1 cellular context compared by ENCODE assay signal in the genomic region with DNA sequence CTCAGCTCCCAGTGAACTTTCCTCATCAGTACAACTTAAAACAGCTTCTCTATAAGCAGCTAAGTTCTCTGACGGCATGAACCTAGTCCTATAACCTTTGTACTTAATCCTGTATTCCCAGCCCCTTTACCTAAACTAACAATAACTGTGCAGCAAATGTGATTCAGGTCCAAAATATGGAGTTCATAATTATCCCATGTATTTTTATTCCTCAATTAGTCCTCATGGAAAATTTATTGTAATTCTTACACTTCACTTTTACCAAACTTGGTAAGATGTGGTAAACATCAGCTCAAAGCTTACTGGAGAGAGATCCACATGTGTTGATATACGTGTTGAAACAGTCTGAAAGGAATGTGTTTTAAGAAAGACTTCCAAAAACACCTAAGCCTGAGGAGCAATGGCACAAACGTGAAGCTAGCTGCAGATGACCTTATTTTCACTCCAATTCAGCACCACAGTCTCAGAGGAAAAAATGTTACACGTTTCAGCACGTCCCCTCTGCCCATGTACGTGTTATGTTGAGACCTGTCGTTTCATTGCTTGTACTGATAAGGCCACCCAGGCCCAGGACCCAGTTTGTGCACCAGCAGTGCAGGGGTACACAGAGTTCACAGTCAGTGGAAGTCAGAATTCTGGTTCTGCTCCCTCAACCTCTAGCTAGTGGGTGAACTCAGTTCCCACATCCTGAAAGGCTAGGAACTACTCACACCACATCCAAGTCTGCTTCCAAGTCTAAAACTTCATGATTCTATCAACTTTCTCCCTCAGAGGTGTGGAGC.
A peak's percentile ranks its signal among the peaks of the same experiment; 100 is the strongest.
TF ChIP-seq lines count a peak whose summit lies in the region.

No MANE protein-coding gene starts in this region.

TF ChIP-seq in HepG2, 621 proteins besides CTCF, POLR2A, EP300 and RAD21 (continued from another document and continues in another):
- TF ChIP-seq KIAA2018 (CRISPR knock-in tag; IDR thresholded peaks at IDR 0.05; ENCODE audit: borderline replicate concordance) (0 out of 2 replicates have a peak, but pooled peaks have one; percentile 57), ZNF788 (CRISPR knock-in tag; IDR thresholded peaks at IDR 0.05; ENCODE audit: borderline replicate concordance) (peak; percentile 31; the same call in 1 of the 2 replicates), HNF4G (IDR thresholded peaks at IDR 0.05; ENCODE audit: borderline replicate concordance, low read depth, low read length) (0 out of 2 replicates have a peak, but pooled peaks have one; percentile 58), HNF4G (CRISPR knock-in tag; IDR thresholded peaks at IDR 0.05; ENCODE audit: borderline replicate concordance, low read depth) (peak; percentile 85; the same call in 1 of the 2 replicates), SAP130 (CRISPR knock-in tag; IDR thresholded peaks at IDR 0.05; ENCODE audit: low read depth) (peak; percentile 60), ARHGAP35 (CRISPR knock-in tag; IDR thresholded peaks at IDR 0.05; ENCODE audit: borderline replicate concordance) (0 out of 2 replicates have a peak, but pooled peaks have one; percentile 48), KLF16 (CRISPR knock-in tag; IDR thresholded peaks at IDR 0.05) (peak in 1 of 2 experiments; percentile 30; a peak in 1 of 4 replicates), JUN (CRISPR knock-in tag; IDR thresholded peaks at IDR 0.05) (0 out of 2 replicates have a peak, but pooled peaks have one; percentile 3), ZNF441 (CRISPR knock-in tag; IDR thresholded peaks at IDR 0.05; ENCODE audit: borderline replicate concordance) (0 out of 2 replicates have a peak, but pooled peaks have one; percentile 50), MLXIP (CRISPR knock-in tag; IDR thresholded peaks at IDR 0.05; ENCODE audit: borderline replicate concordance) (no peak), MXD4 (CRISPR knock-in tag; IDR thresholded peaks at IDR 0.05) (peak; percentile 52; the same call in 1 of the 2 replicates), ZNF605 (CRISPR knock-in tag; IDR thresholded peaks at IDR 0.05) (0 out of 2 replicates have a peak, but pooled peaks have one; percentile 52), ASH2L (IDR thresholded peaks at IDR 0.05; ENCODE audit: insufficient read length, low read depth, low read length) (peak; percentile 78), CREB1 (IDR thresholded peaks at IDR 0.05) (no peak), CREB1 (CRISPR knock-in tag; IDR thresholded peaks at IDR 0.05) (peak; percentile 53; the same call in 1 of the 2 replicates), ZNF720 (CRISPR knock-in tag; IDR thresholded peaks at IDR 0.05) (no peak), SNRNP70 (IDR thresholded peaks at IDR 0.05; ENCODE audit: low read depth, low read length) (no peak), RCOR2 (CRISPR knock-in tag; IDR thresholded peaks at IDR 0.05) (no peak), TOPORS (CRISPR knock-in tag; IDR thresholded peaks at IDR 0.05) (0 out of 2 replicates have a peak, but pooled peaks have one; percentile 43)
- TF ChIP-seq, protein P1, sequence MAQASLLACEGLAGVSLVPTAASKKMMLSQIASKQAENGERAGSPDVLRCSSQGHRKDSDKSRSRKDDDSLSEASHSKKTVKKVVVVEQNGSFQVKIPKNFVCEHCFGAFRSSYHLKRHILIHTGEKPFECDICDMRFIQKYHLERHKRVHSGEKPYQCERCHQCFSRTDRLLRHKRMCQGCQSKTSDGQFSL (CRISPR knock-in tag; IDR thresholded peaks at IDR 0.05): no peak
- TF ChIP-seq, protein P2, sequence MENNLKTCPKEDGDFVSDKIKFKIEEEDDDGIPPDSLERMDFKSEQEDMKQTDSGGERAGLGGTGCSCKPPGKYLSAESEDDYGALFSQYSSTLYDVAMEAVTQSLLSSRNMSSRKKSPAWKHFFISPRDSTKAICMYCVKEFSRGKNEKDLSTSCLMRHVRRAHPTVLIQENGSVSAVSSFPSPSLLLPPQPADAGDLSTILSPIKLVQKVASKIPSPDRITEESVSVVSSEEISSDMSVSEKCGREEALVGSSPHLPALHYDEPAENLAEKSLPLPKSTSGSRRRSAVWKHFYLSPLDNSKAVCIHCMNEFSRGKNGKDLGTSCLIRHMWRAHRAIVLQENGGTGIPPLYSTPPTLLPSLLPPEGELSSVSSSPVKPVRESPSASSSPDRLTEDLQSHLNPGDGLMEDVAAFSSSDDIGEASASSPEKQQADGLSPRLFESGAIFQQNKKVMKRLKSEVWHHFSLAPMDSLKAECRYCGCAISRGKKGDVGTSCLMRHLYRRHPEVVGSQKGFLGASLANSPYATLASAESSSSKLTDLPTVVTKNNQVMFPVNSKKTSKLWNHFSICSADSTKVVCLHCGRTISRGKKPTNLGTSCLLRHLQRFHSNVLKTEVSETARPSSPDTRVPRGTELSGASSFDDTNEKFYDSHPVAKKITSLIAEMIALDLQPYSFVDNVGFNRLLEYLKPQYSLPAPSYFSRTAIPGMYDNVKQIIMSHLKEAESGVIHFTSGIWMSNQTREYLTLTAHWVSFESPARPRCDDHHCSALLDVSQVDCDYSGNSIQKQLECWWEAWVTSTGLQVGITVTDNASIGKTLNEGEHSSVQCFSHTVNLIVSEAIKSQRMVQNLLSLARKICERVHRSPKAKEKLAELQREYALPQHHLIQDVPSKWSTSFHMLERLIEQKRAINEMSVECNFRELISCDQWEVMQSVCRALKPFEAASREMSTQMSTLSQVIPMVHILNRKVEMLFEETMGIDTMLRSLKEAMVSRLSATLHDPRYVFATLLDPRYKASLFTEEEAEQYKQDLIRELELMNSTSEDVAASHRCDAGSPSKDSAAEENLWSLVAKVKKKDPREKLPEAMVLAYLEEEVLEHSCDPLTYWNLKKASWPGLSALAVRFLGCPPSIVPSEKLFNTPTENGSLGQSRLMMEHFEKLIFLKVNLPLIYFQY (CRISPR knock-in tag; IDR thresholded peaks at IDR 0.05; ENCODE audit: borderline replicate concordance): peak; percentile 90; the same call in 1 of the 2 replicates
- TF ChIP-seq, protein P3, sequence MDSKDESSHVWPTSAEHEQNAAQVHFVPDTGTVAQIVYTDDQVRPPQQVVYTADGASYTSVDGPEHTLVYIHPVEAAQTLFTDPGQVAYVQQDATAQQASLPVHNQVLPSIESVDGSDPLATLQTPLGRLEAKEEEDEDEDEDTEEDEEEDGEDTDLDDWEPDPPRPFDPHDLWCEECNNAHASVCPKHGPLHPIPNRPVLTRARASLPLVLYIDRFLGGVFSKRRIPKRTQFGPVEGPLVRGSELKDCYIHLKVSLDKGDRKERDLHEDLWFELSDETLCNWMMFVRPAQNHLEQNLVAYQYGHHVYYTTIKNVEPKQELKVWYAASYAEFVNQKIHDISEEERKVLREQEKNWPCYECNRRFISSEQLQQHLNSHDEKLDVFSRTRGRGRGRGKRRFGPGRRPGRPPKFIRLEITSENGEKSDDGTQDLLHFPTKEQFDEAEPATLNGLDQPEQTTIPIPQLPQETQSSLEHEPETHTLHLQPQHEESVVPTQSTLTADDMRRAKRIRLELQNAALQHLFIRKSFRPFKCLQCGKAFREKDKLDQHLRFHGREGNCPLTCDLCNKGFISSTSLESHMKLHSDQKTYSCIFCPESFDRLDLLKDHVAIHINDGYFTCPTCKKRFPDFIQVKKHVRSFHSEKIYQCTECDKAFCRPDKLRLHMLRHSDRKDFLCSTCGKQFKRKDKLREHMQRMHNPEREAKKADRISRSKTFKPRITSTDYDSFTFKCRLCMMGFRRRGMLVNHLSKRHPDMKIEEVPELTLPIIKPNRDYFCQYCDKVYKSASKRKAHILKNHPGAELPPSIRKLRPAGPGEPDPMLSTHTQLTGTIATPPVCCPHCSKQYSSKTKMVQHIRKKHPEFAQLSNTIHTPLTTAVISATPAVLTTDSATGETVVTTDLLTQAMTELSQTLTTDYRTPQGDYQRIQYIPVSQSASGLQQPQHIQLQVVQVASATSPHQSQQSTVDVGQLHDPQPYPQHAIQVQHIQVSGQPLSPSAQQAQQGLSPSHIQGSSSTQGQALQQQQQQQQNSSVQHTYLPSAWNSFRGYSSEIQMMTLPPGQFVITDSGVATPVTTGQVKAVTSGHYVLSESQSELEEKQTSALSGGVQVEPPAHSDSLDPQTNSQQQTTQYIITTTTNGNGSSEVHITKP (CRISPR knock-in tag; IDR thresholded peaks at IDR 0.05; ENCODE audit: low read depth): 0 out of 2 replicates have a peak, but pooled peaks have one; percentile 18
- TF ChIP-seq, protein P4, sequence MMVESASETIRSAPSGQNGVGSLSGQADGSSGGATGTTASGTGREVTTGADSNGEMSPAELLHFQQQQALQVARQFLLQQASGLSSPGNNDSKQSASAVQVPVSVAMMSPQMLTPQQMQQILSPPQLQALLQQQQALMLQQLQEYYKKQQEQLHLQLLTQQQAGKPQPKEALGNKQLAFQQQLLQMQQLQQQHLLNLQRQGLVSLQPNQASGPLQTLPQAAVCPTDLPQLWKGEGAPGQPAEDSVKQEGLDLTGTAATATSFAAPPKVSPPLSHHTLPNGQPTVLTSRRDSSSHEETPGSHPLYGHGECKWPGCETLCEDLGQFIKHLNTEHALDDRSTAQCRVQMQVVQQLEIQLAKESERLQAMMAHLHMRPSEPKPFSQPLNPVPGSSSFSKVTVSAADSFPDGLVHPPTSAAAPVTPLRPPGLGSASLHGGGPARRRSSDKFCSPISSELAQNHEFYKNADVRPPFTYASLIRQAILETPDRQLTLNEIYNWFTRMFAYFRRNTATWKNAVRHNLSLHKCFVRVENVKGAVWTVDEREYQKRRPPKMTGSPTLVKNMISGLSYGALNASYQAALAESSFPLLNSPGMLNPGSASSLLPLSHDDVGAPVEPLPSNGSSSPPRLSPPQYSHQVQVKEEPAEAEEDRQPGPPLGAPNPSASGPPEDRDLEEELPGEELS (CRISPR knock-in tag; IDR thresholded peaks at IDR 0.05): peak; percentile 51; the same call in 1 of the 2 replicates
